ENCODE assay signal across 8 cellular contexts in genomic region chr17:47719411-47720152, GRCh38. TPM values are rescaled to one million over a fixed set of nuclear protein-coding genes. Genes with fewer than 3 reads are reported as not detected.
DNase-seq lines count a peak whose midpoint lies in the region; ATAC-seq and TF ChIP-seq lines count a peak whose summit lies in the region.

No MANE protein-coding gene starts in this region.

- peak overlapping the region; percentile 83 for H3K4me2 ChIP-seq in OCI-LY3 (ENCODE audit: low read length)

- H3K9me3 Mint-ChIP-seq in activated naive CD4-positive, alpha-beta T cell treated with anti-CD3 and anti-CD28 coated beads, Interleukin-2, amount 10 ng/mL, durations not matched to agents 7 days and 5 days, result no peaks in the 10 kb centered on the region

- H3K9ac ChIP-seq in OCI-LY3 (ENCODE audit: low read length), result no peak overlapping the region

- H3K27me3 ChIP-seq in OCI-LY3 (ENCODE audit: low read depth, low read length) (peaks cover 86% of the 10 kb centered on the region), right cardiac atrium (ENCODE audit: control insufficient read depth, insufficient read depth) (no peaks in the 10 kb centered on the region)

- H3K4me3 ChIP-seq in OCI-LY3 (ENCODE audit: low read length), result 0 out of 2 replicates have a peak overlapping the region, but pooled peaks have one; percentile 1
- no peak overlapping the region for H3K4me3 ChIP-seq in right cardiac atrium (ENCODE audit: low read length)

- H3K9me3 ChIP-seq in OCI-LY3 (ENCODE audit: insufficient read depth, low read length) (no peaks in the 10 kb centered on the region), right cardiac atrium (ENCODE audit: control insufficient read depth, low read length) (no peaks in the 10 kb centered on the region)

- WGBS in right cardiac atrium, result 70% methylated on average over 9 of the region's 9 CpGs

- peaks cover 76% of the 10 kb centered on the region for H3K4me1 ChIP-seq in OCI-LY3 (ENCODE audit: low read length)
- H3K4me1 ChIP-seq in right cardiac atrium (ENCODE audit: control insufficient read depth, insufficient read depth, low read length), result no peaks in the 10 kb centered on the region

- no peak for TF ChIP-seq CTCF in OCI-LY3 (IDR thresholded peaks at IDR 0.05; ENCODE audit: low read depth, low read length)

- intact Hi-C loops in right cardiac atrium (cut with DNase I), result no loop called here

- peaks cover 80% of the 10 kb centered on the region for H3K4me1 Mint-ChIP-seq in activated naive CD4-positive, alpha-beta T cell treated with anti-CD3 and anti-CD28 coated beads, Interleukin-2, amount 10 ng/mL, durations not matched to agents 7 days and 5 days

- TF ChIP-seq POLR2A in GM18505 (IDR thresholded peaks at IDR 0.05; ENCODE audit: borderline replicate concordance, extremely low read depth, insufficient read depth, insufficient read length), result no peak

- CTCF ChIA-PET in activated naive CD4-positive, alpha-beta T cell treated with anti-CD3 and anti-CD28 coated beads, Interleukin-2, amount 10 ng/mL, durations not matched to agents 7 days and 5 days (lab: Charles Lee), result interaction anchor here (2.0 to 6.8 kb wide), 4 partner anchors 10 to 20 kb away, joined by 6 to 83 read pairs (median 16); partner anchors contain the start of gene TBX21

- H2AFZ ChIP-seq in OCI-LY3 (ENCODE audit: low read depth, low read length), result no peak overlapping the region

- H3K27ac ChIP-seq in OCI-LY3 (ENCODE audit: low read length) (no peak overlapping the region), right cardiac atrium (ENCODE audit: low read length) (no peak overlapping the region)

- no peaks in the 10 kb centered on the region for H3K36me3 ChIP-seq in OCI-LY3 (replicated peaks; ENCODE audit: low read depth, low read length)

- no peaks in the 10 kb centered on the region for H3K36me3 Mint-ChIP-seq in activated naive CD4-positive, alpha-beta T cell treated with anti-CD3 and anti-CD28 coated beads, Interleukin-2, amount 10 ng/mL, durations not matched to agents 7 days and 5 days

- H3K27me3 Mint-ChIP-seq in activated naive CD4-positive, alpha-beta T cell treated with anti-CD3 and anti-CD28 coated beads, Interleukin-2, amount 10 ng/mL, durations not matched to agents 7 days and 5 days, result peaks cover 26% of the 10 kb centered on the region

- ATAC-seq in GM18505 (IDR thresholded peaks at IDR 0.05; ENCODE audit: unreplicated experiment) (no peak), right cardiac atrium (no peak)

- no peaks in the 10 kb centered on the region for H3K79me2 ChIP-seq in OCI-LY3 (ENCODE audit: low read length)

- no peak overlapping the region for H3K4me3 Mint-ChIP-seq in activated naive CD4-positive, alpha-beta T cell treated with anti-CD3 and anti-CD28 coated beads, Interleukin-2, amount 10 ng/mL, durations not matched to agents 7 days and 5 days

- H4K20me1 ChIP-seq in OCI-LY3 (ENCODE audit: insufficient read depth, low read length), result peaks cover 27% of the 10 kb centered on the region; the same call in 1 of the 2 replicates

- DNase-seq in ELR (ENCODE audit: low read depth) (peak; percentile 94), NCI-H526 (lab: John Stamatoyannopoulos, UW) (no peak), GM19240 (ENCODE audit: insufficient read length, low spot score) (no peak), right cardiac atrium (no peak)
- DNase-seq in activated naive CD4-positive, alpha-beta T cell treated with anti-CD3 and anti-CD28 coated beads, Interleukin-2, amount 10 ng/mL, durations not matched to agents 7 days and 5 days, result peak; percentile 77
- peak; percentile 65 for DNase-seq in stimulated activated CD4-positive, alpha-beta T cell treated with anti-CD3 and anti-CD28 coated beads, Interleukin-12 subunit alpha, Interleukin-12 subunit beta, amount 100 ng/mL, for 4 hours

- peak overlapping the region; percentile 75 for H3K27ac Mint-ChIP-seq in activated naive CD4-positive, alpha-beta T cell treated with anti-CD3 and anti-CD28 coated beads, Interleukin-2, amount 10 ng/mL, durations not matched to agents 7 days and 5 days

RNA-seq across cellular contexts. Expression of gene TBX21, which starts 13.5 kb away (rescaled TPM):
- total RNA-seq in right cardiac atrium, result under 1 TPM in 3 of 4 donors, not detected in 1; 0.14 to 0.60 (median 0.38) TPM
- 0.14 TPM for polyA plus RNA-seq in right cardiac atrium

RNA-seq across cellular contexts. Expression of gene TBKBP1, which starts 25.6 kb away (rescaled TPM):
- total RNA-seq in right cardiac atrium, result 10 to 100 TPM; 17.5 to 25.2 (median 21.0) TPM
- polyA plus RNA-seq in right cardiac atrium, result 27.0 TPM

Comparison
In these comparisons a context has a peak if more than half of its experiments do, and no peak if none do; other contexts are left out.
1. DNase-seq: peak in ELR (single experiment), activated naive CD4-positive, alpha-beta T cell treated with anti-CD3 and anti-CD28 coated beads, Interleukin-2, amount 10 ng/mL, durations not matched to agents 7 days and 5 days (single experiment) and stimulated activated CD4-positive, alpha-beta T cell treated with anti-CD3 and anti-CD28 coated beads, Interleukin-12 subunit alpha, Interleukin-12 subunit beta, amount 100 ng/mL, for 4 hours (single experiment); none in NCI-H526 (0 of 2), GM19240 (single experiment) and right cardiac atrium (0 of 3).